Comparison of ENCODE assay signal across 31 cellular contexts in genomic region chr9:79015951-79016350, GRCh38.
DNase-seq lines count a peak whose midpoint lies in the region; ATAC-seq, FAIRE-seq and TF ChIP-seq lines count a peak whose summit lies in the region.
"Had no signal": no experiment of that assay in that cellular context is flagged by ENCODE, and none has a peak within 500 bp of the region (broad histone marks: within the 10 kb centered on the region; RNA-seq: fewer than 3 reads in every experiment).

No MANE protein-coding gene starts in this region.

- 94% methylated on average over 4 of the region's 4 CpGs for WGBS in SK-N-SH (ENCODE audit: low lambda C conversion rate)
- 87 to 89% methylated on average over 4 of the region's 4 CpGs for WGBS in testis, 2 donors

- peaks cover 7 to 33% of the 10 kb centered on the region in 2 experiments; a peak in 3 of 4 replicates for H3K4me1 ChIP-seq in SK-N-SH (ENCODE audit: control insufficient read depth in 1 of 2, insufficient read depth in 2 of 2, low read depth in 1 of 2, low read length in 1 of 2)
- H3K4me1 ChIP-seq in astrocyte (ENCODE audit: insufficient read depth, low read length) = peaks cover 17% of the 10 kb centered on the region
- H3K4me1 ChIP-seq in testis = no peaks in the 10 kb centered on the region
- H3K4me1 ChIP-seq: left lung, pancreas, suprapubic skin had no signal

- no peak for TF ChIP-seq RAD21 in SK-N-SH (IDR thresholded peaks at IDR 0.05; ENCODE audit: low read length)

- no peaks in the 10 kb centered on the region for H3K9me2 ChIP-seq in SK-N-SH

- H3K27me3 Mint-ChIP-seq in astrocyte (ENCODE audit: low read depth, unreplicated experiment) = no peaks in the 10 kb centered on the region
- H3K27me3 Mint-ChIP-seq: activated CD8-positive, alpha-beta memory T cell treated with anti-CD3 and anti-CD28 coated beads, Interleukin-2, amount 10 ng/mL, durations not matched to agents 7 days and 5 days; CD4-positive, CD25-positive, alpha-beta regulatory T cell; central memory CD8-positive, alpha-beta T cell; dendritic cell treated with granulocyte-macrophage colony-stimulating factor and Interleukin-4, amounts not matched to agents 40 ng/mL and 50 ng/mL, for 4 days; memory B cell had no signal

- H3K36me3 Mint-ChIP-seq in astrocyte (ENCODE audit: low read depth, unreplicated experiment) = no peaks in the 10 kb centered on the region
- H3K36me3 Mint-ChIP-seq: activated CD8-positive, alpha-beta memory T cell treated with anti-CD3 and anti-CD28 coated beads, Interleukin-2, amount 10 ng/mL, durations not matched to agents 7 days and 5 days; CD4-positive, CD25-positive, alpha-beta regulatory T cell; memory B cell had no signal

- no peak for TF ChIP-seq EP300 in SK-N-SH (IDR thresholded peaks at IDR 0.05; ENCODE audit: borderline replicate concordance in 1 of 2, low read depth in 1 of 2, low read length in 1 of 2)

- H3K36me3 ChIP-seq in SK-N-SH (replicated peaks in 1 of 2; ENCODE audit: control insufficient read depth in 1 of 2, insufficient read depth in 2 of 2, low read length in 1 of 2) (no peaks in the 10 kb centered on the region), astrocyte (ENCODE audit: insufficient read depth, low read length) (no peaks in the 10 kb centered on the region), testis (ENCODE audit: low read depth, missing control alignments) (no peaks in the 10 kb centered on the region)
- H3K36me3 ChIP-seq: left lung, pancreas, suprapubic skin had no signal

- no peak overlapping the region for H2AFZ ChIP-seq in SK-N-SH (ENCODE audit: low read depth)
- H2AFZ ChIP-seq in astrocyte (ENCODE audit: low read depth, low read length) = no peak overlapping the region

- H3K9ac ChIP-seq in SK-N-SH (no peak overlapping the region), astrocyte (ENCODE audit: low read length) (no peak overlapping the region)

- H3K27ac ChIP-seq in SK-N-SH (ENCODE audit: low read depth in 2 of 2, low read length in 1 of 2) (peak overlapping the region in 1 of 2 experiments; percentile 76; a peak in 2 of 4 replicates), astrocyte (ENCODE audit: low read depth, low read length) (no peak overlapping the region), testis (no peak overlapping the region)
- H3K27ac ChIP-seq: left lung, pancreas, skin epidermis, suprapubic skin had no signal

- DNase-seq in SK-N-SH (no peak), NCI-H2227 (lab: John Stamatoyannopoulos, UW; ENCODE audit: unreplicated experiment) (peak; percentile 16), astrocyte (ENCODE audit: low read depth) (no peak), DMS 273 treated with DMSO at 0.1 percent for 48 hours (lab: John Stamatoyannopoulos, UW) (no peak), testis (no peak), SKM-1 treated with dmso at 0.1 percent for 144 hours (lab: John Stamatoyannopoulos, UW; ENCODE audit: unreplicated experiment) (no peak)
- no peak for DNase-seq in activated effector memory CD4-positive, alpha-beta T cell treated with Interleukin-2 at 50 U/mL for 16 hours
- DNase-seq: activated CD4-positive, alpha-beta T cell treated with anti-CD3 and anti-CD28 coated beads, Interleukin-2, amount 50 U/mL, for 4 hours; activated CD8-positive, alpha-beta memory T cell treated with anti-CD3 and anti-CD28 coated beads, Interleukin-2, amount 10 ng/mL, durations not matched to agents 7 days and 5 days; activated naive CD4-positive, alpha-beta T cell; activated T-cell treated with anti-CD3 and anti-CD28 coated beads, Interleukin-2, amount 50 U/mL, for 48 hours; AML-193; CD4-positive, CD25-positive, alpha-beta regulatory T cell; KG1; left lung; NCI-H446 treated with DMSO at 0.1 percent for 48 hours; NK-92 treated with Interleukin-12 subunit alpha and Interleukin-12 subunit beta, amount 100 ng/mL, for 24 hours; pancreas; stimulated activated naive CD4-positive, alpha-beta T cell; T-helper 2 cell had no signal

- no peak overlapping the region for H3K4me3 Mint-ChIP-seq in astrocyte (ENCODE audit: unreplicated experiment)
- H3K4me3 Mint-ChIP-seq: activated CD8-positive, alpha-beta memory T cell treated with anti-CD3 and anti-CD28 coated beads, Interleukin-2, amount 10 ng/mL, durations not matched to agents 7 days and 5 days; CD4-positive, CD25-positive, alpha-beta regulatory T cell; central memory CD8-positive, alpha-beta T cell; dendritic cell treated with granulocyte-macrophage colony-stimulating factor and Interleukin-4, amounts not matched to agents 40 ng/mL and 50 ng/mL, for 4 days; memory B cell; neural crest cell had no signal

- CTCF ChIA-PET in SK-N-SH (lab: Yijun Ruan, JAX) = interaction anchor here (0.8 kb wide), 1 partner anchor 15 kb away, joined by 3 read pairs; no protein-coding TSS in a partner anchor

- TF ChIP-seq POLR2A in testis (IDR thresholded peaks at IDR 0.05) = no peak

- no peaks in the 10 kb centered on the region for H4K20me1 ChIP-seq in SK-N-SH (ENCODE audit: insufficient read depth)
- no peaks in the 10 kb centered on the region for H4K20me1 ChIP-seq in astrocyte (ENCODE audit: insufficient read depth, low read length)

- H3K4me2 ChIP-seq in SK-N-SH (peak overlapping the region; percentile 52; the same call in 1 of the 2 replicates), astrocyte (ENCODE audit: low read length) (no peak overlapping the region)

- POLR2A ChIA-PET in SK-N-SH (lab: Yijun Ruan, JAX) = no interaction called here

- H3K27me3 ChIP-seq in SK-N-SH (ENCODE audit: insufficient read depth) (no peaks in the 10 kb centered on the region), astrocyte (ENCODE audit: insufficient read depth, low read length) (no peaks in the 10 kb centered on the region), testis (no peaks in the 10 kb centered on the region)
- H3K27me3 ChIP-seq: left lung, pancreas, suprapubic skin had no signal

- no peak for ATAC-seq in SK-N-SH treated with all-trans-retinoic acid at 6 μM for 48 hours
- ATAC-seq: activated CD4-positive, CD25-positive, alpha-beta regulatory T cell treated with anti-CD3 and anti-CD28 coated beads, Interleukin-2, amount 50 U/mL, for 24 hours; activated CD8-positive, alpha-beta memory T cell treated with anti-CD3 and anti-CD28 coated beads, Interleukin-2, amount 10 ng/mL, durations not matched to agents 7 days and 5 days; esophagus mucosa; left lung had no signal

- TF ChIP-seq CTCF in SK-N-SH (IDR thresholded peaks at IDR 0.05) (no peak), astrocyte (IDR thresholded peaks at IDR 0.05; ENCODE audit: insufficient read depth, low read depth, low read length) (no peak), testis (IDR thresholded peaks at IDR 0.05) (no peak)

- intact Hi-C loops in testis (cut with DNase I; ENCODE audit: low total_unique reads) = no loop called here

- H3K79me2 ChIP-seq in SK-N-SH (ENCODE audit: insufficient read depth) = peaks cover 7% of the 10 kb centered on the region; the same call in 1 of the 2 replicates
- H3K79me2 ChIP-seq in astrocyte (ENCODE audit: insufficient read depth, low read length) = no peaks in the 10 kb centered on the region

- FAIRE-seq in astrocyte (lab: Jason Lieb, UNC) = no peak
- FAIRE-seq: GM18507, GM19239, pancreas had no signal

- peaks cover 36% of the 10 kb centered on the region for H3K4me1 Mint-ChIP-seq in astrocyte (ENCODE audit: low read depth, unreplicated experiment)
- H3K4me1 Mint-ChIP-seq: activated CD8-positive, alpha-beta memory T cell treated with anti-CD3 and anti-CD28 coated beads, Interleukin-2, amount 10 ng/mL, durations not matched to agents 7 days and 5 days; CD4-positive, CD25-positive, alpha-beta regulatory T cell; central memory CD8-positive, alpha-beta T cell; memory B cell had no signal

- no peak overlapping the region for H3K4me3 ChIP-seq in SK-N-SH (ENCODE audit: low read depth in 2 of 2, low read length in 1 of 2)
- no peak overlapping the region for H3K4me3 ChIP-seq in astrocyte (ENCODE audit: insufficient read depth, low read depth, low read length)
- no peak overlapping the region for H3K4me3 ChIP-seq in testis
- H3K4me3 ChIP-seq: left lung, pancreas, skin epidermis, suprapubic skin had no signal

- peaks cover 44% of the 10 kb centered on the region for H3F3A ChIP-seq in SK-N-SH (replicated peaks; ENCODE audit: insufficient read depth)

- H3K9me3 Mint-ChIP-seq in astrocyte (ENCODE audit: unreplicated experiment) = peaks cover 5% of the 10 kb centered on the region
- H3K9me3 Mint-ChIP-seq: memory B cell had no signal

- H3K27ac Mint-ChIP-seq in astrocyte (ENCODE audit: unreplicated experiment) = peak overlapping the region; percentile 28
- H3K27ac Mint-ChIP-seq: activated CD8-positive, alpha-beta memory T cell treated with anti-CD3 and anti-CD28 coated beads, Interleukin-2, amount 10 ng/mL, durations not matched to agents 7 days and 5 days; CD4-positive, CD25-positive, alpha-beta regulatory T cell; dendritic cell treated with granulocyte-macrophage colony-stimulating factor and Interleukin-4, amounts not matched to agents 40 ng/mL and 50 ng/mL, for 4 days; memory B cell had no signal

- 0 out of 2 replicates have a peak, but pooled peaks cover 4% of the 10 kb centered on the region for H3K9me3 ChIP-seq in SK-N-SH
- H3K9me3 ChIP-seq in astrocyte (ENCODE audit: insufficient read depth, low read depth, low read length) = no peaks in the 10 kb centered on the region
- no peaks in the 10 kb centered on the region for H3K9me3 ChIP-seq in testis
- H3K9me3 ChIP-seq: pancreas, suprapubic skin had no signal

TF ChIP-seq in SK-N-SH, 30 proteins besides CTCF, POLR2A, EP300 and RAD21 (continues in another document):
- no peak for TF ChIP-seq SIN3A (IDR thresholded peaks at IDR 0.05; ENCODE audit: borderline replicate concordance, low read depth, low read length)
- TF ChIP-seq RXRA (IDR thresholded peaks at IDR 0.05; ENCODE audit: borderline replicate concordance, low read depth) = no peak
- no peak for TF ChIP-seq MAX (IDR thresholded peaks at IDR 0.05; ENCODE audit: low read depth)

TF ChIP-seq in SK-N-SH treated with all-trans-retinoic acid at 6 μM for 48 hours, 23 proteins besides CTCF, POLR2A, EP300 and RAD21:
- TF ChIP-seq ZNF565 (CRISPR knock-in tag; conservative IDR thresholded peaks at IDR 0.05; ENCODE audit: low read depth) = no peak
- no peak for TF ChIP-seq SNAI2 (CRISPR knock-in tag; IDR thresholded peaks at IDR 0.05)
- no peak for TF ChIP-seq ISL1 (CRISPR knock-in tag; IDR thresholded peaks at IDR 0.05)
- TF ChIP-seq PPARA (CRISPR knock-in tag; IDR thresholded peaks at IDR 0.05; ENCODE audit: borderline replicate concordance) = no peak
TF ChIP-seq in SK-N-SH treated with all-trans-retinoic acid at 6 μM for 48 hours: peak in this region for 0.
